19 cellular contexts compared by ENCODE assay signal in the genomic region with DNA sequence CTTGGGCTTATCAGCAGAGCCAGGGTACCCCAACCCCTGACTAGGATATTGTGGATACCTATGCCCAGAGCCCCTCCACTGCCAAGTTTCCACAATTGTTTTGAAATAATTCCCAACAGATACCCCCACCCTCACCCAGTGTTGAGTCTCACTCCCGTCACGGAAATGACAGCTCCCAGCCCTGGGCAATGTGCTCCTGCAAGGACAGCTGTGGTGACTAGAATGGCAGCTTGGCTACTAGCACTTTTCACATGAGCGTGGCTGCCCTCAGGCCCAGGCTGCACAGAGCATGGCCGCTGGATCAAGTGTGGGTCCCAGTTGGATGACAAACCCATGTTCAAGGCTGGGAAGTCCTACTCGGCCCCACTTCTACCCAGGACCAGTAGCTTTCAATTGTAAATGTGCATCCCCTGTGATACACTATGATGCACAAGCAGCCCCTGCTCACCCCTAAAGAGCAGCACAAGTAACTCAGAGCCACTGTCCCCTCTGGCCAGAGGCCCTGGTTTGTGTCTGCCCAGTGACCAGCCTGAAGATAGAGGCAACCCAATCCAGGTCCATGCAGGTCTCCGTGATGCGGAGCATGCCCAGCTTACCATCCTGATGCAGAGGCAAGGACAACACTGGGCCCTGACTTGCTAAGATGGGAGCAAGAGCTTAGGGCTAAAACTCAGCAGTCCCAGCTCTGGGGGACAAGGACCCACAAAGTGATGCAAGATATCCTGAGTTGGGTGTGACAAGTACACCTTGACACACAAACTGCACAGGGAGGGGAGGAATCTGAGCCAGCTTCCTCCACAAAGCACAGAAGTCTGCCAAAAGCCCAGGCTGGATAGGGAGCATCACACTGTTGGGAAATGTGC.
"Had no signal": no experiment of that assay in that cellular context is flagged by ENCODE, and none has a peak within 500 bp of the region (broad histone marks: within the 10 kb centered on the region; RNA-seq: fewer than 3 reads in every experiment).

No MANE protein-coding gene starts in this region.

- H3K4me3 Mint-ChIP-seq: activated CD8-positive, alpha-beta T cell treated with anti-CD3 and anti-CD28 coated beads for 36 hours; activated T-cell treated with anti-CD3 and anti-CD28 coated beads, Interleukin-2, amount 50 U/mL, for 72 hours; natural killer cell treated with Interleukin-12 subunit alpha and Interleukin-12 subunit beta and Interleukin-15 and Interleukin-18, amount 100 ng/mL, for 72 hours; stimulated activated naive CD8-positive, alpha-beta T cell treated with anti-CD3 and anti-CD28 coated beads, Interleukin-15, Interleukin-2, amounts not matched to agents 100 ng/mL and 50 ng/mL, for 24 hours had no signal

- FAIRE-seq: astrocyte, colon, islet of Langerhans had no signal

- H3K36me3 ChIP-seq: right atrium auricular region, upper lobe of left lung had no signal

- H3K27me3 Mint-ChIP-seq: activated CD8-positive, alpha-beta T cell treated with anti-CD3 and anti-CD28 coated beads for 36 hours; natural killer cell treated with Interleukin-12 subunit alpha and Interleukin-12 subunit beta and Interleukin-15 and Interleukin-18, amount 100 ng/mL, for 72 hours; progenitor cell of endocrine pancreas; stimulated activated naive CD8-positive, alpha-beta T cell treated with anti-CD3 and anti-CD28 coated beads, Interleukin-15, Interleukin-2, amounts not matched to agents 100 ng/mL and 50 ng/mL, for 24 hours had no signal

- H3K9me3 ChIP-seq: right atrium auricular region, SJSA1, testis, upper lobe of left lung had no signal

- H3K36me3 Mint-ChIP-seq: natural killer cell treated with Interleukin-12 subunit alpha and Interleukin-12 subunit beta and Interleukin-15 and Interleukin-18, amount 100 ng/mL, for 72 hours had no signal

- ATAC-seq: activated CD8-positive, alpha-beta T cell treated with anti-CD3 and anti-CD28 coated beads for 36 hours; activated T-cell treated with anti-CD3 and anti-CD28 coated beads, Interleukin-2, amount 50 U/mL, for 72 hours; esophagus mucosa; natural killer cell treated with Interleukin-12 subunit alpha and Interleukin-12 subunit beta and Interleukin-15 and Interleukin-18, amount 100 ng/mL, for 72 hours had no signal

- DNase-seq: activated CD4-positive, alpha-beta T cell treated with anti-CD3 and anti-CD28 coated beads for 4 hours; activated CD8-positive, alpha-beta T cell treated with anti-CD3 and anti-CD28 coated beads for 36 hours; activated T-cell treated with anti-CD3 and anti-CD28 coated beads, Interleukin-2, amount 50 U/mL, for 72 hours; mesenchymal stem cell; nucleus accumbens; T-helper 9 cell; testis; upper lobe of left lung; WERI-Rb-1 had no signal

- H3K27me3 ChIP-seq: right atrium auricular region, SJSA1, testis, upper lobe of left lung had no signal

- H3K27ac Mint-ChIP-seq: activated CD8-positive, alpha-beta T cell treated with anti-CD3 and anti-CD28 coated beads for 36 hours; activated T-cell treated with anti-CD3 and anti-CD28 coated beads, Interleukin-2, amount 50 U/mL, for 72 hours; natural killer cell treated with Interleukin-12 subunit alpha and Interleukin-12 subunit beta and Interleukin-15 and Interleukin-18, amount 100 ng/mL, for 72 hours; progenitor cell of endocrine pancreas; stimulated activated naive CD8-positive, alpha-beta T cell treated with anti-CD3 and anti-CD28 coated beads, Interleukin-15, Interleukin-2, amounts not matched to agents 100 ng/mL and 50 ng/mL, for 24 hours had no signal

- H3K4me2 ChIP-seq: smooth muscle cell had no signal

- H3K9me3 Mint-ChIP-seq: activated CD8-positive, alpha-beta T cell treated with anti-CD3 and anti-CD28 coated beads for 36 hours; activated T-cell treated with anti-CD3 and anti-CD28 coated beads, Interleukin-2, amount 50 U/mL, for 72 hours; natural killer cell treated with Interleukin-12 subunit alpha and Interleukin-12 subunit beta and Interleukin-15 and Interleukin-18, amount 100 ng/mL, for 72 hours; stimulated activated naive CD8-positive, alpha-beta T cell treated with anti-CD3 and anti-CD28 coated beads, Interleukin-15, Interleukin-2, amounts not matched to agents 100 ng/mL and 50 ng/mL, for 24 hours had no signal

- H3K27ac ChIP-seq: right atrium auricular region, SJSA1, testis, WERI-Rb-1 had no signal

- H3K4me1 ChIP-seq: SJSA1, testis had no signal

- H3K4me3 ChIP-seq: right atrium auricular region, SJSA1, smooth muscle cell, testis, upper lobe of left lung had no signal
